21 cellular contexts compared by ENCODE assay signal in genomic region chr15:52068004-52068403, GRCh38. TPM values are rescaled to one million over a fixed set of nuclear protein-coding genes. Genes with fewer than 3 reads are reported as not detected.
DNase-seq lines count a peak whose midpoint lies in the region; ATAC-seq, FAIRE-seq and TF ChIP-seq lines count a peak whose summit lies in the region.
"Had no signal": no experiment of that assay in that cellular context is flagged by ENCODE, and none has a peak within 500 bp of the region (broad histone marks: within the 10 kb centered on the region; RNA-seq: fewer than 3 reads in every experiment).

No MANE protein-coding gene starts in this region.

- BruUV-seq in HepG2 (replicated peaks; lab: Mats Ljungman, UMichigan) (no TSS peak), K562 (replicated peaks; lab: Mats Ljungman, UMichigan) (no TSS peak)

- H3K9ac ChIP-seq in HepG2 (ENCODE audit: insufficient read depth, low read depth, low read length): no peak overlapping the region
- no peak overlapping the region for H3K9ac ChIP-seq in K562 (ENCODE audit: insufficient read depth in 1 of 2, low read depth in 2 of 2, low read length in 2 of 2)

- H3K9me1 ChIP-seq in K562 (ENCODE audit: control insufficient read depth, insufficient read depth, low read length): no peaks in the 10 kb centered on the region

- no peaks in the 10 kb centered on the region for H3K79me2 ChIP-seq in HepG2 (ENCODE audit: insufficient read depth, low read length)
- no peaks in the 10 kb centered on the region for H3K79me2 ChIP-seq in K562 (ENCODE audit: control insufficient read depth, insufficient read depth, low read length)

- no peak overlapping the region for H3K4me2 ChIP-seq in HepG2 (ENCODE audit: low read depth, low read length)
- no peak overlapping the region for H3K4me2 ChIP-seq in K562 (ENCODE audit: insufficient read depth, low read length)

- peaks cover 0 to 17% (median 11%) of the 10 kb centered on the region in 7 donors for H3K4me1 Mint-ChIP-seq in naive thymus-derived CD4-positive, alpha-beta T cell
- H3K4me1 Mint-ChIP-seq in activated CD4-positive, alpha-beta memory T cell treated with anti-CD3 and anti-CD28 coated beads for 36 hours (ENCODE audit: low read depth): peaks cover 13% of the 10 kb centered on the region

- H3K36me3 Mint-ChIP-seq in naive thymus-derived CD4-positive, alpha-beta T cell: peaks cover 6 to 20% (median 16%) of the 10 kb centered on the region in 5 donors
- peaks cover 16% of the 10 kb centered on the region for H3K36me3 Mint-ChIP-seq in activated CD4-positive, alpha-beta memory T cell treated with anti-CD3 and anti-CD28 coated beads for 36 hours

- intact Hi-C loops in HepG2 (cut with micrococcal nuclease; ENCODE audit: unreplicated experiment) (no loop called here), right lobe of liver (cut with DNase I) (no loop called here), K562 (cut with micrococcal nuclease) (no loop called here)
- intact Hi-C loops in naive thymus-derived CD4-positive, alpha-beta T cell (cut with micrococcal nuclease): no loop called here
- intact Hi-C loops in activated CD4-positive, alpha-beta memory T cell treated with anti-CD3 and anti-CD28 coated beads for 36 hours (cut with micrococcal nuclease): no loop called here

- peak overlapping the region in 4 of 9 donors; percentile 10 to 69 (median 33) for H3K27ac Mint-ChIP-seq in naive thymus-derived CD4-positive, alpha-beta T cell
- H3K27ac Mint-ChIP-seq in activated CD4-positive, alpha-beta memory T cell treated with anti-CD3 and anti-CD28 coated beads for 36 hours: no peak overlapping the region
- H3K27ac Mint-ChIP-seq: activated B cell treated with CpG ODN at 0.5 μM for 24 hours; stimulated activated naive CD8-positive, alpha-beta T cell treated with anti-CD3 and anti-CD28 coated beads, Interleukin-15, Interleukin-2, amounts not matched to agents 100 ng/mL and 50 ng/mL, for 24 hours; T-helper 1 cell treated with Interleukin-12 subunit alpha and Interleukin-12 subunit beta and Interleukin-4 antibody, amounts not matched to agents 30 μg/mL and 1 μg/mL, for 36 hours had no signal

- H3K27me3 ChIP-seq in HepG2 (ENCODE audit: control insufficient read depth in 1 of 2, insufficient read depth in 2 of 2, low read length in 2 of 2) (no peaks in the 10 kb centered on the region), right lobe of liver (no peaks in the 10 kb centered on the region), K562 (ENCODE audit: control insufficient read depth in 2 of 2, insufficient read depth in 2 of 2, low read length in 2 of 2) (peaks cover 3 to 9% of the 10 kb centered on the region in 2 experiments; a peak in 2 of 5 replicates), small intestine (ENCODE audit: control insufficient read depth in 2 of 2, insufficient read depth in 2 of 2, low read length in 2 of 2) (no peaks in the 10 kb centered on the region)
- no peaks in the 10 kb centered on the region for H3K27me3 ChIP-seq in naive thymus-derived CD4-positive, alpha-beta T cell (ENCODE audit: control insufficient read depth in 2 of 2, insufficient read depth in 2 of 2, low read length in 2 of 2)
- H3K27me3 ChIP-seq: colonic mucosa had no signal

- H4K20me1 ChIP-seq in HepG2 (ENCODE audit: insufficient read depth, low read length) (no peaks in the 10 kb centered on the region), K562 (replicated peaks; ENCODE audit: control insufficient read depth, insufficient read depth, low read length) (no peaks in the 10 kb centered on the region)

- no peak overlapping the region for H3K4me3 Mint-ChIP-seq in naive thymus-derived CD4-positive, alpha-beta T cell
- H3K4me3 Mint-ChIP-seq in activated CD4-positive, alpha-beta memory T cell treated with anti-CD3 and anti-CD28 coated beads for 36 hours: no peak overlapping the region
- H3K4me3 Mint-ChIP-seq: activated B cell treated with CpG ODN at 0.5 μM for 24 hours; CD4-positive, alpha-beta T cell; stimulated activated naive CD8-positive, alpha-beta T cell treated with anti-CD3 and anti-CD28 coated beads, Interleukin-15, Interleukin-2, amounts not matched to agents 100 ng/mL and 50 ng/mL, for 24 hours; T-helper 1 cell treated with Interleukin-12 subunit alpha and Interleukin-12 subunit beta and Interleukin-4 antibody, amounts not matched to agents 30 μg/mL and 1 μg/mL, for 36 hours had no signal

- H3K27ac ChIP-seq in HepG2 (ENCODE audit: extremely low read length, insufficient read depth, low read length) (no peak overlapping the region), right lobe of liver (peak overlapping the region in 1 of 3 donors; percentile 70), K562 (ENCODE audit: extremely low read depth, low read depth, low read length) (no peak overlapping the region), small intestine (ENCODE audit: low read depth in 1 of 2, low read length in 1 of 2) (no peak overlapping the region)
- H3K27ac ChIP-seq in naive thymus-derived CD4-positive, alpha-beta T cell (ENCODE audit: low read depth, low read length): no peak overlapping the region
- H3K27ac ChIP-seq: colonic mucosa had no signal

- POLR2A ChIA-PET in HepG2 (lab: Yijun Ruan, JAX) (interaction anchor here (1.5 to 2.2 kb wide), 2 partner anchors 10 to 96 kb away, joined by 5 to 8 read pairs; partner anchors contain the start of gene LEO1), K562 (lab: Yijun Ruan, JAX) (interaction anchor here (0.6 to 2.0 kb wide), 5 partner anchors 9 to 47 kb away, joined by 3 to 5 read pairs (median 4); no protein-coding TSS in a partner anchor)
- POLR2A ChIA-PET in naive thymus-derived CD4-positive, alpha-beta T cell (lab: Charles Lee): interaction anchor here (0.8 kb wide), 1 partner anchor 34 kb away, joined by 4 read pairs; no protein-coding TSS in a partner anchor
- POLR2A ChIA-PET in activated CD4-positive, alpha-beta memory T cell treated with anti-CD3 and anti-CD28 coated beads for 36 hours (lab: Charles Lee): no interaction called here

- H3K27me3 Mint-ChIP-seq in naive thymus-derived CD4-positive, alpha-beta T cell: no peaks in the 10 kb centered on the region
- H3K27me3 Mint-ChIP-seq in activated CD4-positive, alpha-beta memory T cell treated with anti-CD3 and anti-CD28 coated beads for 36 hours: no peaks in the 10 kb centered on the region
- H3K27me3 Mint-ChIP-seq: activated B cell treated with CpG ODN at 0.5 μM for 24 hours; CD4-positive, alpha-beta T cell; stimulated activated naive CD8-positive, alpha-beta T cell treated with anti-CD3 and anti-CD28 coated beads, Interleukin-15, Interleukin-2, amounts not matched to agents 100 ng/mL and 50 ng/mL, for 24 hours had no signal

- peaks cover 0 to 10% of the 10 kb centered on the region in 2 experiments; a peak in 4 of 5 replicates for H3K36me3 ChIP-seq in HepG2 (replicated peaks in 1 of 2; ENCODE audit: control insufficient read depth in 1 of 2, insufficient read depth in 2 of 2, low read length in 2 of 2)
- H3K36me3 ChIP-seq in right lobe of liver: peaks cover 0 to 28% (median 7%) of the 10 kb centered on the region in 4 donors
- peaks cover 20% of the 10 kb centered on the region; the same call in 2 of the 3 replicates for H3K36me3 ChIP-seq in K562 (ENCODE audit: control insufficient read depth, insufficient read depth, low read length)
- peaks cover 0 to 8% (median 0%) of the 10 kb centered on the region in 3 experiments for H3K36me3 ChIP-seq in naive thymus-derived CD4-positive, alpha-beta T cell (ENCODE audit: control insufficient read depth in 2 of 3, insufficient read depth in 3 of 3, low read length in 3 of 3)
- H3K36me3 ChIP-seq in small intestine (ENCODE audit: control insufficient read depth in 2 of 2, insufficient read depth in 2 of 2, low read length in 2 of 2): peaks cover 0 to 5% of the 10 kb centered on the region in 2 donors

- 97% methylated on average over 1 of the region's 1 CpG for WGBS in HepG2 (ENCODE audit: low lambda C conversion rate)
- WGBS in right lobe of liver (ENCODE audit: insufficient coverage, low coverage, low lambda C conversion rate, missing lambda C conversion rate): 100% methylated on average over 1 of the region's 1 CpG
- 0% methylated on average over 1 of the region's 1 CpG for WGBS in K562 (ENCODE audit: insufficient coverage, low coverage, missing lambda C conversion rate)
- 65 to 84% (median 79%) methylated on average over 1 of the region's 1 CpG for WGBS in small intestine, 3 donors

- TF ChIP-seq EP300 in HepG2 (IDR thresholded peaks at IDR 0.05; ENCODE audit: low read depth in 2 of 2, low read length in 2 of 2) (no peak), HepG2 (CRISPR knock-in tag; IDR thresholded peaks at IDR 0.05; ENCODE audit: borderline replicate concordance) (no peak), K562 (IDR thresholded peaks at IDR 0.05; ENCODE audit: low read length) (no peak)

- H3K9me3 ChIP-seq in HepG2 (ENCODE audit: low read length) (no peaks in the 10 kb centered on the region), right lobe of liver (no peaks in the 10 kb centered on the region), K562 (replicated peaks; ENCODE audit: control insufficient read depth, insufficient read depth, low read depth, low read length) (no peaks in the 10 kb centered on the region), small intestine (ENCODE audit: control insufficient read depth, low read depth) (no peaks in the 10 kb centered on the region)
- H3K9me3 ChIP-seq in naive thymus-derived CD4-positive, alpha-beta T cell (ENCODE audit: control insufficient read depth in 2 of 3, low read length in 3 of 3): no peaks in the 10 kb centered on the region
- H3K9me3 ChIP-seq: colonic mucosa, HAP-1 had no signal

- no peak overlapping the region for H2AFZ ChIP-seq in HepG2 (ENCODE audit: low read length)
- no peak overlapping the region for H2AFZ ChIP-seq in K562 (ENCODE audit: low read depth, low read length)

- CTCF ChIA-PET in HepG2 (lab: Yijun Ruan, JAX; ENCODE audit: low intra/inter-chr PET ratio, low total read pairs): no interaction called here
- CTCF ChIA-PET in K562 (lab: Yijun Ruan, JAX; ENCODE audit: low intra/inter-chr PET ratio): no interaction called here
- CTCF ChIA-PET in naive thymus-derived CD4-positive, alpha-beta T cell (lab: Charles Lee): interaction anchor here (0.9 to 1.6 kb wide), 2 partner anchors 97 to 202 kb away, joined by 3 to 4 read pairs; no protein-coding TSS in a partner anchor
- CTCF ChIA-PET in activated CD4-positive, alpha-beta memory T cell treated with anti-CD3 and anti-CD28 coated beads for 36 hours (lab: Charles Lee): interaction anchor here (7.9 kb wide), 1 partner anchor 12 kb away, joined by 77 read pairs; no protein-coding TSS in a partner anchor

- no peaks in the 10 kb centered on the region for H3K9me3 Mint-ChIP-seq in naive thymus-derived CD4-positive, alpha-beta T cell
- H3K9me3 Mint-ChIP-seq in activated CD4-positive, alpha-beta memory T cell treated with anti-CD3 and anti-CD28 coated beads for 36 hours: no peaks in the 10 kb centered on the region
- H3K9me3 Mint-ChIP-seq: activated B cell treated with CpG ODN at 0.5 μM for 24 hours; CD4-positive, alpha-beta T cell; stimulated activated naive CD8-positive, alpha-beta T cell treated with anti-CD3 and anti-CD28 coated beads, Interleukin-15, Interleukin-2, amounts not matched to agents 100 ng/mL and 50 ng/mL, for 24 hours; T-helper 1 cell treated with Interleukin-12 subunit alpha and Interleukin-12 subunit beta and Interleukin-4 antibody, amounts not matched to agents 30 μg/mL and 1 μg/mL, for 36 hours had no signal

- DNase-seq in HepG2 (ENCODE audit: low spot score) (no peak), right lobe of liver (no peak), K562 (ENCODE audit: extremely low read depth in 1 of 4, low spot score in 3 of 4) (no peak), foreskin fibroblast (peak; percentile 53 to 74), small intestine (no peak), NCI-H1417 (lab: John Stamatoyannopoulos, UW) (no peak)
- no peak for DNase-seq in naive thymus-derived CD4-positive, alpha-beta T cell
- no peak for DNase-seq in activated CD4-positive, alpha-beta memory T cell treated with anti-CD3 and anti-CD28 coated beads for 36 hours
- DNase-seq: activated B cell treated with CpG ODN at 0.5 μM for 24 hours; CD4-positive, alpha-beta T cell; Karpas-422; midbrain; NCI-H146; NCI-H226; retina; SHP77 had no signal

- TF ChIP-seq CTCF in HepG2 (CRISPR knock-in tag; IDR thresholded peaks at IDR 0.05) (no peak), right lobe of liver (IDR thresholded peaks at IDR 0.05) (no peak), K562 (IDR thresholded peaks at IDR 0.05 in 2 of 3, conservative IDR thresholded peaks at IDR 0.05 in 1 of 3; ENCODE audit: insufficient read depth in 2 of 3, low read depth in 1 of 3, low read length in 3 of 3) (no peak), foreskin fibroblast (IDR thresholded peaks at IDR 0.05; ENCODE audit: low read depth, low read length) (no peak)

- FAIRE-seq in HepG2 (lab: Jason Lieb, UNC) (no peak), K562 (lab: Jason Lieb, UNC) (no peak), small intestine (lab: Jason Lieb, UNC) (no peak)
- FAIRE-seq: endothelial cell of umbilical vein had no signal

- TF ChIP-seq POLR2A in HepG2 (IDR thresholded peaks at IDR 0.05; ENCODE audit: insufficient read depth in 1 of 2, low read depth in 2 of 2, low read length in 2 of 2): no peak
- TF ChIP-seq POLR2A in right lobe of liver (IDR thresholded peaks at IDR 0.05): no peak
- TF ChIP-seq POLR2A in K562 (conservative IDR thresholded peaks at IDR 0.05): no peak

- in situ Hi-C loops in HepG2 (cut with HindIII; ENCODE audit: extremely low pct_ligation_motif_present, low pct_unique_long_range_greater_than_20kb): no loop called here
- in situ Hi-C loops in K562 (cut with MboI): no loop called here

- H3K4me1 ChIP-seq in HepG2 (ENCODE audit: insufficient read depth, low read length) (peaks cover 61% of the 10 kb centered on the region), right lobe of liver (peaks cover 0 to 62% (median 22%) of the 10 kb centered on the region in 4 donors), K562 (replicated peaks in 1 of 2; ENCODE audit: control insufficient read depth in 2 of 2, insufficient read depth in 2 of 2, low read length in 2 of 2) (no peaks in the 10 kb centered on the region), small intestine (ENCODE audit: control insufficient read depth in 2 of 2, insufficient read depth in 1 of 2, low read depth in 1 of 2, low read length in 1 of 2) (peaks cover 5 to 13% of the 10 kb centered on the region in 2 donors)
- no peaks in the 10 kb centered on the region for H3K4me1 ChIP-seq in naive thymus-derived CD4-positive, alpha-beta T cell (ENCODE audit: control insufficient read depth in 2 of 2, insufficient read depth in 2 of 2, low read length in 2 of 2)
- H3K4me1 ChIP-seq: HAP-1 had no signal

- no peak for TF ChIP-seq RAD21 in HepG2 (CRISPR knock-in tag; IDR thresholded peaks at IDR 0.05)
- no peak for TF ChIP-seq RAD21 in K562 (CRISPR knock-in tag; conservative IDR thresholded peaks at IDR 0.05 in 1 of 2, IDR thresholded peaks at IDR 0.05 in 1 of 2)

- H3K4me3 ChIP-seq in HepG2 (replicated peaks in 1 of 3; ENCODE audit: insufficient read depth in 1 of 3, low read depth in 2 of 3, low read length in 3 of 3): no peak overlapping the region
- H3K4me3 ChIP-seq in right lobe of liver: no peak overlapping the region
- H3K4me3 ChIP-seq in K562: no peak overlapping the region
- no peak overlapping the region for H3K4me3 ChIP-seq in foreskin fibroblast (ENCODE audit: low read depth in 1 of 2, low read length in 2 of 2)
- no peak overlapping the region for H3K4me3 ChIP-seq in naive thymus-derived CD4-positive, alpha-beta T cell (ENCODE audit: low read length)
- H3K4me3 ChIP-seq in small intestine (ENCODE audit: low read depth in 1 of 2, low read length in 2 of 2): no peak overlapping the region
- H3K4me3 ChIP-seq: colonic mucosa, HAP-1 had no signal

- ATAC-seq in HepG2 (no peak), right lobe of liver (no peak), K562 (peak; percentile 22; the same call in 1 of the 3 replicates)
- ATAC-seq in naive thymus-derived CD4-positive, alpha-beta T cell: no peak

RNA-seq across cellular contexts. Expression of gene BCL2L10, which starts 44.6 kb away (rescaled TPM):
- total RNA-seq in HepG2 (2016; rRNA removed; fragmentation: Illumina TruSeq; extraction: Trizol) (not detected in 2 replicates), right lobe of liver (1 to 10 TPM; 1.8 to 3.9 (median 2.6) TPM), K562 (2014; rRNA removed) (not detected in 2 replicates), K562 (2014; rRNA removed; fragmentation: Illumina TruSeq; extraction: Trizol) (not detected in 2 replicates), K562 (2015; rRNA removed; fragmentation: Illumina TruSeq; extraction: Trizol) (not detected in 2 replicates), K562 (2021) (not detected in 2 replicates)
- not detected in 2 replicates for total RNA-seq in HepG2 (2016; cell fraction: cytosol; rRNA removed; fragmentation: Illumina TruSeq; extraction: Trizol; ENCODE audit: low read depth)
- not detected in 2 replicates for total RNA-seq in HepG2 (2016; cell fraction: insoluble cytoplasmic fraction; rRNA removed; fragmentation: Illumina TruSeq; extraction: Trizol)
- not detected in 2 replicates for total RNA-seq in HepG2 (2016; cell fraction: membrane; rRNA removed; fragmentation: Illumina TruSeq; extraction: Trizol)
- total RNA-seq in HepG2 (2016; cell fraction: nucleus; rRNA removed; fragmentation: Illumina TruSeq; extraction: Trizol): not detected in 2 replicates
- polyA plus RNA-seq in HepG2 (2011; rRNA removed) (not detected in 2 replicates), K562 (2011; rRNA removed) (not detected in 2 replicates), K562 (2014; fragmentation: Illumina TruSeq; extraction: Trizol) (not detected in 2 replicates), K562 (2014; fragmentation: Nextera tagmentation; extraction: Ambion mirVana) (not detected), K562 (2014; rRNA removed) (not detected in 2 replicates), small intestine (1 to 10 TPM; 3.2 to 5.6 (median 3.8) TPM)
- not detected in 2 replicates for polyA plus RNA-seq in HepG2 (2011; cell fraction: cytosol; rRNA removed)
- not detected in 2 replicates for polyA plus RNA-seq in HepG2 (2011; cell fraction: nucleus; rRNA removed)
- not detected in 2 replicates for polyA plus RNA-seq in HepG2 (2012)
- polyA plus RNA-seq in HepG2 (2016; cell fraction: cytosol; fragmentation: Illumina TruSeq; extraction: Trizol; ENCODE audit: low read depth): not detected in 2 replicates
- not detected in 2 replicates for polyA plus RNA-seq in HepG2 (2016; cell fraction: insoluble cytoplasmic fraction; fragmentation: Illumina TruSeq; extraction: Trizol; ENCODE audit: low read depth)
- not detected in 2 replicates for polyA plus RNA-seq in HepG2 (2016; cell fraction: membrane; fragmentation: Illumina TruSeq; extraction: Trizol; ENCODE audit: low read depth)
- polyA plus RNA-seq in HepG2 (2016; cell fraction: nucleus; fragmentation: Illumina TruSeq; extraction: Trizol; ENCODE audit: insufficient read depth, low read depth): not detected in 2 replicates
- polyA minus RNA-seq in HepG2 (2011; rRNA and poly(A)+ RNA removed; ENCODE audit: low replicate concordance): not detected in 2 replicates
- not detected in 2 replicates for polyA minus RNA-seq in HepG2 (2011; cell fraction: cytosol; rRNA and poly(A)+ RNA removed)
- polyA minus RNA-seq in HepG2 (2011; cell fraction: nucleus; rRNA and poly(A)+ RNA removed): 0.62 TPM in 1 of 2 replicates, not detected in the other
- not detected in 2 replicates for total RNA-seq in K562 (2011; cell fraction: chromatin; rRNA removed; ENCODE audit: low replicate concordance)
- not detected in 2 replicates for total RNA-seq in K562 (2011; cell fraction: nucleolus; rRNA removed)
- total RNA-seq in K562 (2011; cell fraction: nucleoplasm; rRNA removed): not detected in 2 replicates
- polyA plus RNA-seq in K562 (2011; cell fraction: cytosol; rRNA removed): not detected in 2 replicates
- not detected in 2 replicates for polyA plus RNA-seq in K562 (2011; cell fraction: nucleus; rRNA removed)
- polyA plus RNA-seq in K562 (2012): not detected in 2 replicates
- polyA minus RNA-seq in K562 (2011; rRNA and poly(A)+ RNA removed): not detected in 2 replicates
- not detected in 2 replicates for polyA minus RNA-seq in K562 (2011; cell fraction: cytosol; rRNA and poly(A)+ RNA removed)
- polyA minus RNA-seq in K562 (2011; cell fraction: nucleus; rRNA and poly(A)+ RNA removed): not detected in 2 replicates
- under 1 TPM in 1 of 5 experiments, not detected in 4; 0.59 TPM for total RNA-seq in naive thymus-derived CD4-positive, alpha-beta T cell
- not detected for polyA plus RNA-seq in naive thymus-derived CD4-positive, alpha-beta T cell
- not detected for total RNA-seq in activated CD4-positive, alpha-beta memory T cell treated with anti-CD3 and anti-CD28 coated beads for 36 hours
- total RNA-seq: endothelial cell of umbilical vein had no signal

RNA-seq across cellular contexts. Expression of gene MAPK6, which starts 49.0 kb away (rescaled TPM):
- 99.7 and 188 TPM in 2 replicates for total RNA-seq in HepG2 (2016; rRNA removed; fragmentation: Illumina TruSeq; extraction: Trizol)
- total RNA-seq in HepG2 (2016; cell fraction: cytosol; rRNA removed; fragmentation: Illumina TruSeq; extraction: Trizol; ENCODE audit: low read depth): 19.1 and 23.2 TPM in 2 replicates
- total RNA-seq in HepG2 (2016; cell fraction: insoluble cytoplasmic fraction; rRNA removed; fragmentation: Illumina TruSeq; extraction: Trizol): 102 and 181 TPM in 2 replicates
- total RNA-seq in HepG2 (2016; cell fraction: membrane; rRNA removed; fragmentation: Illumina TruSeq; extraction: Trizol): 106 and 120 TPM in 2 replicates
- total RNA-seq in HepG2 (2016; cell fraction: nucleus; rRNA removed; fragmentation: Illumina TruSeq; extraction: Trizol): 59.2 and 61.8 TPM in 2 replicates
- 72.5 and 89.5 TPM in 2 replicates for polyA plus RNA-seq in HepG2 (2011; rRNA removed)
- 38.7 and 59.9 TPM in 2 replicates for polyA plus RNA-seq in HepG2 (2011; cell fraction: cytosol; rRNA removed)
- 17.3 and 27.5 TPM in 2 replicates for polyA plus RNA-seq in HepG2 (2011; cell fraction: nucleus; rRNA removed)
- 88.0 and 112 TPM in 2 replicates for polyA plus RNA-seq in HepG2 (2012)
- 10.3 and 11.1 TPM in 2 replicates for polyA plus RNA-seq in HepG2 (2016; cell fraction: cytosol; fragmentation: Illumina TruSeq; extraction: Trizol; ENCODE audit: low read depth)
- polyA plus RNA-seq in HepG2 (2016; cell fraction: insoluble cytoplasmic fraction; fragmentation: Illumina TruSeq; extraction: Trizol; ENCODE audit: low read depth): 125 and 127 TPM in 2 replicates
- polyA plus RNA-seq in HepG2 (2016; cell fraction: membrane; fragmentation: Illumina TruSeq; extraction: Trizol; ENCODE audit: low read depth): 48.4 and 51.8 TPM in 2 replicates
- polyA plus RNA-seq in HepG2 (2016; cell fraction: nucleus; fragmentation: Illumina TruSeq; extraction: Trizol; ENCODE audit: insufficient read depth, low read depth): 46.4 and 50.6 TPM in 2 replicates
- polyA minus RNA-seq in HepG2 (2011; rRNA and poly(A)+ RNA removed; ENCODE audit: low replicate concordance): 21.4 and 67.1 TPM in 2 replicates
- 105 and 119 TPM in 2 replicates for polyA minus RNA-seq in HepG2 (2011; cell fraction: cytosol; rRNA and poly(A)+ RNA removed)
- polyA minus RNA-seq in HepG2 (2011; cell fraction: nucleus; rRNA and poly(A)+ RNA removed): 83.8 and 92.4 TPM in 2 replicates
- 10 to 100 TPM; 15.8 to 35.8 (median 22.3) TPM for total RNA-seq in right lobe of liver
- total RNA-seq in K562 (2011; cell fraction: chromatin; rRNA removed; ENCODE audit: low replicate concordance): 37.7 and 101 TPM in 2 replicates
- total RNA-seq in K562 (2011; cell fraction: nucleolus; rRNA removed): 11.5 and 15.7 TPM in 2 replicates
- total RNA-seq in K562 (2011; cell fraction: nucleoplasm; rRNA removed): 27.8 and 41.8 TPM in 2 replicates
- total RNA-seq in K562 (2014; rRNA removed): 49.9 and 51.2 TPM in 2 replicates
- 97.1 and 110 TPM in 2 replicates for total RNA-seq in K562 (2014; rRNA removed; fragmentation: Illumina TruSeq; extraction: Trizol)
- 76.3 and 81.5 TPM in 2 replicates for total RNA-seq in K562 (2015; rRNA removed; fragmentation: Illumina TruSeq; extraction: Trizol)
- total RNA-seq in K562 (2021): 92.0 and 94.4 TPM in 2 replicates
- 71.5 and 84.7 TPM in 2 replicates for polyA plus RNA-seq in K562 (2011; rRNA removed)
- 14.9 and 33.5 TPM in 2 replicates for polyA plus RNA-seq in K562 (2011; cell fraction: cytosol; rRNA removed)
- polyA plus RNA-seq in K562 (2011; cell fraction: nucleus; rRNA removed): 13.7 and 24.3 TPM in 2 replicates
- 46.7 and 46.9 TPM in 2 replicates for polyA plus RNA-seq in K562 (2012)
- 70.4 and 74.0 TPM in 2 replicates for polyA plus RNA-seq in K562 (2014; fragmentation: Illumina TruSeq; extraction: Trizol)
- polyA plus RNA-seq in K562 (2014; fragmentation: Nextera tagmentation; extraction: Ambion mirVana): 10 to 100 TPM; 28.5 to 30.8 TPM
- polyA plus RNA-seq in K562 (2014; rRNA removed): 36.2 and 39.4 TPM in 2 replicates
- polyA minus RNA-seq in K562 (2011; rRNA and poly(A)+ RNA removed): 154 and 186 TPM in 2 replicates
- polyA minus RNA-seq in K562 (2011; cell fraction: cytosol; rRNA and poly(A)+ RNA removed): 51.0 and 52.9 TPM in 2 replicates
- 12.5 and 25.4 TPM in 2 replicates for polyA minus RNA-seq in K562 (2011; cell fraction: nucleus; rRNA and poly(A)+ RNA removed)
- total RNA-seq in naive thymus-derived CD4-positive, alpha-beta T cell: 10 to 100 TPM; 19.2 to 44.1 (median 25.3) TPM
- polyA plus RNA-seq in naive thymus-derived CD4-positive, alpha-beta T cell: 1 to 10 TPM; 5.1 to 6.0 TPM
- 10 to 100 TPM; 39.9 to 40.8 TPM for total RNA-seq in activated CD4-positive, alpha-beta memory T cell treated with anti-CD3 and anti-CD28 coated beads for 36 hours
- 10 to 100 TPM; 15.5 to 28.6 (median 26.6) TPM for polyA plus RNA-seq in small intestine

Comparison
In these comparisons a context has a peak if more than half of its experiments do, and no peak if none do; other contexts are left out.
1. DNase-seq: peak in foreskin fibroblast (2 of 2); none in HepG2 (single experiment), right lobe of liver (0 of 3), K562 (0 of 4), naive thymus-derived CD4-positive, alpha-beta T cell (0 of 9), activated CD4-positive, alpha-beta memory T cell treated with anti-CD3 and anti-CD28 coated beads for 36 hours (single experiment), small intestine (single experiment) and NCI-H1417 (0 of 3).
2. CTCF ChIA-PET loops: an anchor here in naive thymus-derived CD4-positive, alpha-beta T cell (0.9 to 1.6 kb wide) and activated CD4-positive, alpha-beta memory T cell treated with anti-CD3 and anti-CD28 coated beads for 36 hours (7.9 kb wide); none called in HepG2 and K562.